20 cellular contexts compared by ENCODE assay signal in genomic region chr22:50262973-50263617, GRCh38. TPM values are rescaled to one million over a fixed set of nuclear protein-coding genes. Genes with fewer than 3 reads are reported as not detected.
DNase-seq lines count a peak whose midpoint lies in the region; ATAC-seq, FAIRE-seq and TF ChIP-seq lines count a peak whose summit lies in the region.
"Had no signal": no experiment of that assay in that cellular context is flagged by ENCODE, and none has a peak within 500 bp of the region (broad histone marks: within the 10 kb centered on the region; RNA-seq: fewer than 3 reads in every experiment).

No MANE protein-coding gene starts in this region.

- H3K36me3 ChIP-seq in SK-N-SH (replicated peaks in 1 of 2; ENCODE audit: control insufficient read depth in 1 of 2, insufficient read depth in 2 of 2, low read length in 1 of 2): peaks cover 0 to 9% of the 10 kb centered on the region in 2 experiments
- H3K36me3 ChIP-seq in RWPE2 (ENCODE audit: low read depth): no peaks in the 10 kb centered on the region
- H3K36me3 ChIP-seq in skeletal muscle tissue (ENCODE audit: control insufficient read depth in 3 of 3, insufficient read depth in 3 of 3, low read length in 3 of 3): peaks cover 0 to 4% (median 0%) of the 10 kb centered on the region in 3 donors
- H3K36me3 ChIP-seq: ascending aorta, gastroesophageal sphincter, suprapubic skin had no signal

- no peak for TF ChIP-seq CTCF in SK-N-SH (IDR thresholded peaks at IDR 0.05)
- no peak for TF ChIP-seq CTCF in RWPE2 (IDR thresholded peaks at IDR 0.05; ENCODE audit: poor library complexity, severe bottlenecking)
- TF ChIP-seq CTCF in D721Med (IDR thresholded peaks at IDR 0.05; ENCODE audit: insufficient read depth, missing control alignments): no peak

- DNase-seq in SK-N-SH (peak; percentile 68), RWPE2 (ENCODE audit: low spot score) (no peak), D721Med (ENCODE audit: insufficient read length, low spot score) (no peak)
- DNase-seq: activated T-cell treated with anti-CD3 and anti-CD28 coated beads, Interleukin-2, amount 50 U/mL, for 72 hours; C1 segment of cervical spinal cord; effector memory CD4-positive, alpha-beta T cell; kidney glomerular epithelial cell; NCI-H1092; NCI-H2081; NCI-H446; NK-92 treated with Interleukin-12 subunit alpha and Interleukin-12 subunit beta, amount 100 ng/mL, for 24 hours had no signal

- TF ChIP-seq RAD21 in SK-N-SH (IDR thresholded peaks at IDR 0.05; ENCODE audit: low read length): no peak

- no peak overlapping the region for H2AFZ ChIP-seq in SK-N-SH (ENCODE audit: low read depth)

- peaks cover 3% of the 10 kb centered on the region for H3F3A ChIP-seq in SK-N-SH (replicated peaks; ENCODE audit: insufficient read depth)

- ATAC-seq in SK-N-SH treated with all-trans-retinoic acid at 6 μM for 48 hours: no peak
- no peak for ATAC-seq in RWPE2 (ENCODE audit: low read depth)
- no peak for ATAC-seq in GM18858 (IDR thresholded peaks at IDR 0.05; ENCODE audit: unreplicated experiment)
- ATAC-seq: gastroesophageal sphincter had no signal

- no peak overlapping the region for H3K4me3 ChIP-seq in SK-N-SH (ENCODE audit: low read depth in 2 of 2, low read length in 1 of 2)
- H3K4me3 ChIP-seq in RWPE2 (ENCODE audit: severe bottlenecking): no peak overlapping the region
- peak overlapping the region in 2 of 3 donors; percentile 22 to 58 for H3K4me3 ChIP-seq in skeletal muscle tissue (ENCODE audit: low read length in 3 of 3)
- H3K4me3 ChIP-seq: ascending aorta, gastroesophageal sphincter, HAP-1, suprapubic skin had no signal

- no peaks in the 10 kb centered on the region for H3K27me3 ChIP-seq in SK-N-SH (ENCODE audit: insufficient read depth)
- H3K27me3 ChIP-seq in RWPE2 (ENCODE audit: insufficient read depth, poor library complexity, severe bottlenecking): no peaks in the 10 kb centered on the region
- no peaks in the 10 kb centered on the region for H3K27me3 ChIP-seq in skeletal muscle tissue (ENCODE audit: control insufficient read depth in 3 of 3, insufficient read depth in 3 of 3, low read length in 3 of 3)
- H3K27me3 ChIP-seq: ascending aorta had no signal

- WGBS in SK-N-SH (ENCODE audit: low lambda C conversion rate): no CpG with 5 or more reads among the region's 9 CpGs

- H3K9me2 ChIP-seq in SK-N-SH: no peaks in the 10 kb centered on the region

- CTCF ChIA-PET in SK-N-SH (lab: Yijun Ruan, JAX): interaction anchor here (3.3 to 11.4 kb wide), 6 partner anchors 9 to 79 kb away, joined by 13 to 72 read pairs (median 30); partner anchors contain the start of genes DENND6B and HDAC10

- POLR2A ChIA-PET in SK-N-SH (lab: Yijun Ruan, JAX): interaction anchor here (1.7 kb wide), 1 partner anchor 12 kb away, joined by 10 read pairs; the partner anchor contains the start of gene HDAC10

- FAIRE-seq in D721Med (lab: Jason Lieb, UNC): no peak
- FAIRE-seq: GM18507 had no signal

- H3K9ac ChIP-seq in SK-N-SH (no peak overlapping the region), skeletal muscle tissue (ENCODE audit: low read depth in 1 of 3, low read length in 3 of 3) (peak overlapping the region; percentile 5 to 81 (median 73))

- H3K27ac ChIP-seq in SK-N-SH (ENCODE audit: low read depth in 2 of 2, low read length in 1 of 2): no peak overlapping the region; a peak in 1 of 4 replicates
- peak overlapping the region; percentile 70 for H3K27ac ChIP-seq in RWPE2 (ENCODE audit: poor library complexity, severe bottlenecking)
- H3K27ac ChIP-seq in skeletal muscle tissue (ENCODE audit: low read depth, low read length): peak overlapping the region; percentile 88
- H3K27ac ChIP-seq: ascending aorta, esophagus muscularis mucosa, suprapubic skin had no signal

- no peak for TF ChIP-seq EP300 in SK-N-SH (IDR thresholded peaks at IDR 0.05; ENCODE audit: borderline replicate concordance in 1 of 2, low read depth in 1 of 2, low read length in 1 of 2)

- H3K79me2 ChIP-seq in SK-N-SH (ENCODE audit: insufficient read depth): peaks cover 25% of the 10 kb centered on the region

- no peaks in the 10 kb centered on the region for H4K20me1 ChIP-seq in SK-N-SH (ENCODE audit: insufficient read depth)

- H3K4me2 ChIP-seq in SK-N-SH: peak overlapping the region; percentile 50; the same call in 1 of the 2 replicates

- H3K4me1 ChIP-seq in SK-N-SH (ENCODE audit: control insufficient read depth in 1 of 2, insufficient read depth in 2 of 2, low read depth in 1 of 2, low read length in 1 of 2) (peaks cover 14 to 25% of the 10 kb centered on the region in 2 experiments; a peak in 2 of 4 replicates), RWPE2 (ENCODE audit: insufficient read depth, poor library complexity, severe bottlenecking) (peaks cover 11% of the 10 kb centered on the region), skeletal muscle tissue (ENCODE audit: control insufficient read depth in 3 of 3, insufficient read depth in 3 of 3, low read length in 3 of 3) (peaks cover 29 to 54% (median 50%) of the 10 kb centered on the region in 3 donors)

- H3K9me3 ChIP-seq in SK-N-SH: no peaks in the 10 kb centered on the region
- no peaks in the 10 kb centered on the region for H3K9me3 ChIP-seq in RWPE2 (ENCODE audit: severe bottlenecking)
- no peaks in the 10 kb centered on the region for H3K9me3 ChIP-seq in skeletal muscle tissue (ENCODE audit: control insufficient read depth in 3 of 3, low read length in 3 of 3)
- H3K9me3 ChIP-seq: ascending aorta, esophagus muscularis mucosa, gastroesophageal sphincter, HAP-1, suprapubic skin had no signal

TF ChIP-seq in SK-N-SH, 30 proteins besides CTCF, POLR2A, EP300 and RAD21:
- TF ChIP-seq NFIC (IDR thresholded peaks at IDR 0.05; ENCODE audit: borderline replicate concordance): peak; percentile 66
- TF ChIP-seq CHD2 (IDR thresholded peaks at IDR 0.05; ENCODE audit: low read length, partially characterized antibody): no peak

TF ChIP-seq in SK-N-SH treated with all-trans-retinoic acid at 6 μM for 48 hours, 23 proteins besides CTCF, POLR2A, EP300 and RAD21 (continues in another document):
- TF ChIP-seq ZNF8 (CRISPR knock-in tag; IDR thresholded peaks at IDR 0.05) (no peak), ZFP3 (CRISPR knock-in tag; IDR thresholded peaks at IDR 0.05) (no peak), ZC3H10 (CRISPR knock-in tag; IDR thresholded peaks at IDR 0.05) (no peak), TSHZ2 (CRISPR knock-in tag; IDR thresholded peaks at IDR 0.05) (no peak), ZFP30 (CRISPR knock-in tag; IDR thresholded peaks at IDR 0.05) (no peak), PATZ1 (CRISPR knock-in tag; IDR thresholded peaks at IDR 0.05; ENCODE audit: borderline replicate concordance) (no peak), BACH2 (CRISPR knock-in tag; IDR thresholded peaks at IDR 0.05; ENCODE audit: borderline replicate concordance) (no peak)

RNA-seq across cellular contexts. Expression of gene MAPK12, which starts 1.6 kb away (rescaled TPM):
- polyA plus RNA-seq in SK-N-SH (2012; rRNA removed): 118 TPM in 2 replicates
- polyA plus RNA-seq in SK-N-SH (2012; cell fraction: cytosol; rRNA removed): 43.8 and 58.3 TPM in 2 replicates
- polyA plus RNA-seq in SK-N-SH (2012; cell fraction: nucleus; rRNA removed): 480 and 590 TPM in 2 replicates
- 18.8 TPM for total RNA-seq in skeletal muscle tissue

RNA-seq across cellular contexts. Expression of gene MAPK11, which starts 7.1 kb away (rescaled TPM):
- polyA plus RNA-seq in SK-N-SH (2012; rRNA removed): 36.0 and 38.3 TPM in 2 replicates
- polyA plus RNA-seq in SK-N-SH (2012; cell fraction: cytosol; rRNA removed): 9.2 and 14.0 TPM in 2 replicates
- 182 and 260 TPM in 2 replicates for polyA plus RNA-seq in SK-N-SH (2012; cell fraction: nucleus; rRNA removed)
- 3.1 TPM for total RNA-seq in skeletal muscle tissue

RNA-seq across cellular contexts. Expression of gene HDAC10, which starts 12.0 kb away (rescaled TPM):
- 51.9 and 55.1 TPM in 2 replicates for polyA plus RNA-seq in SK-N-SH (2012; rRNA removed)
- 6.6 and 12.2 TPM in 2 replicates for polyA plus RNA-seq in SK-N-SH (2012; cell fraction: cytosol; rRNA removed)
- polyA plus RNA-seq in SK-N-SH (2012; cell fraction: nucleus; rRNA removed): 513 and 740 TPM in 2 replicates
- 8.9 TPM for total RNA-seq in skeletal muscle tissue

RNA-seq across cellular contexts. Expression of gene TUBGCP6, which starts 18.3 kb away (rescaled TPM):
- 40.4 and 42.8 TPM in 2 replicates for polyA plus RNA-seq in SK-N-SH (2012; rRNA removed)
- 4.9 and 9.1 TPM in 2 replicates for polyA plus RNA-seq in SK-N-SH (2012; cell fraction: cytosol; rRNA removed)
- polyA plus RNA-seq in SK-N-SH (2012; cell fraction: nucleus; rRNA removed): 290 and 343 TPM in 2 replicates
- 17.2 TPM for total RNA-seq in skeletal muscle tissue

RNA-seq across cellular contexts. Expression of gene PLXNB2, which starts 44.4 kb away (rescaled TPM):
- 85.8 and 108 TPM in 2 replicates for polyA plus RNA-seq in SK-N-SH (2012; rRNA removed)
- polyA plus RNA-seq in SK-N-SH (2012; cell fraction: cytosol; rRNA removed): 38.1 and 61.2 TPM in 2 replicates
- 385 and 523 TPM in 2 replicates for polyA plus RNA-seq in SK-N-SH (2012; cell fraction: nucleus; rRNA removed)
- total RNA-seq in skeletal muscle tissue: 48.5 TPM

Comparison
In these comparisons a context has a peak if more than half of its experiments do, and no peak if none do; other contexts are left out.
1. H3K27ac ChIP-seq: peak in RWPE2 (single experiment) and skeletal muscle tissue (single experiment); none in SK-N-SH (0 of 2).
2. H3K4me3 ChIP-seq: peak in skeletal muscle tissue (2 of 3); none in SK-N-SH (0 of 2) and RWPE2 (single experiment).